ENCODE assay signal across 20 cellular contexts in genomic region chr12:94245984-94246383, GRCh38.
A peak's percentile ranks its signal among the peaks of the same experiment; 100 is the strongest.
DNase-seq lines count a peak whose midpoint lies in the region; ATAC-seq and TF ChIP-seq lines count a peak whose summit lies in the region.
"Had no signal": no experiment of that assay in that cellular context is flagged by ENCODE, and none has a peak within 500 bp of the region (broad histone marks: within the 10 kb centered on the region; RNA-seq: fewer than 3 reads in every experiment).

No MANE protein-coding gene starts in this region.

- H3K9me3 Mint-ChIP-seq in WTC11 (no peaks in the 10 kb centered on the region), memory B cell (no peaks in the 10 kb centered on the region)
- H3K9me3 Mint-ChIP-seq: activated T-cell treated with anti-CD3 and anti-CD28 coated beads, Interleukin-2, amount 50 U/mL, for 24 hours; nephron progenitor cell had no signal

- no peaks in the 10 kb centered on the region for H3K36me3 ChIP-seq in BE2C
- H3K36me3 ChIP-seq: adrenal gland had no signal

- H3K4me1 ChIP-seq in BE2C: no peaks in the 10 kb centered on the region
- H3K4me1 ChIP-seq: adrenal gland, stomach had no signal

- H3K27me3 ChIP-seq in BE2C: no peaks in the 10 kb centered on the region
- H3K27me3 ChIP-seq: adrenal gland, stomach, upper lobe of right lung had no signal

- CTCF ChIA-PET in WTC11 (lab: Charles Lee): no interaction called here

- TF ChIP-seq CTCF in WTC11 (IDR thresholded peaks at IDR 0.05) (no peak), BE2C (IDR thresholded peaks at IDR 0.05; ENCODE audit: low read depth, low read length) (no peak)

- ATAC-seq in WTC11: peak; percentile 43; the same call in 1 of the 2 replicates
- ATAC-seq in memory B cell (ENCODE audit: low read depth): no peak
- ATAC-seq in GM19467 (IDR thresholded peaks at IDR 0.05; ENCODE audit: unreplicated experiment): no peak
- ATAC-seq: upper lobe of right lung had no signal

- H3K27ac Mint-ChIP-seq in WTC11 (no peak overlapping the region), memory B cell (peak overlapping the region; percentile 82)
- H3K27ac Mint-ChIP-seq: activated T-cell treated with anti-CD3 and anti-CD28 coated beads, Interleukin-2, amount 50 U/mL, for 24 hours; nephron progenitor cell had no signal

- DNase-seq in NCI-H1417 (lab: John Stamatoyannopoulos, UW): peak in 2 of 3 experiments; percentile 5 to 44
- DNase-seq in NCI-H1417 treated with DMSO at 0.1 percent for 48 hours (lab: John Stamatoyannopoulos, UW): no peak
- DNase-seq in DMS79 (lab: John Stamatoyannopoulos, UW): peak; percentile 38
- no peak for DNase-seq in WTC11 (ENCODE audit: low spot score)
- no peak for DNase-seq in memory B cell (ENCODE audit: low spot score in 2 of 2)
- no peak for DNase-seq in activated CD4-positive, CD25-positive, alpha-beta regulatory T cell (lab: John Stamatoyannopoulos, UW)
- DNase-seq in BE2C: no peak
- DNase-seq: 8988T; activated CD4-positive, alpha-beta T cell treated with anti-CD3 and anti-CD28 coated beads for 4 hours; activated T-cell treated with anti-CD3 and anti-CD28 coated beads, Interleukin-2, amount 50 U/mL, for 24 hours; adrenal gland; hippocampal formation; kidney; mesenchymal stem cell; NCI-H1436; nephron progenitor cell; SHP77; stomach; upper lobe of right lung had no signal

- H3K4me1 Mint-ChIP-seq in WTC11: peaks cover 16% of the 10 kb centered on the region
- peaks cover 30% of the 10 kb centered on the region for H3K4me1 Mint-ChIP-seq in memory B cell

- no peaks in the 10 kb centered on the region for H3K9me3 ChIP-seq in BE2C
- H3K9me3 ChIP-seq: adrenal gland, stomach, upper lobe of right lung had no signal

- no peaks in the 10 kb centered on the region for H3K27me3 Mint-ChIP-seq in WTC11 (ENCODE audit: low read depth)
- no peaks in the 10 kb centered on the region for H3K27me3 Mint-ChIP-seq in memory B cell
- H3K27me3 Mint-ChIP-seq: activated T-cell treated with anti-CD3 and anti-CD28 coated beads, Interleukin-2, amount 50 U/mL, for 24 hours had no signal

- H3K4me3 Mint-ChIP-seq in WTC11: no peak overlapping the region
- no peak overlapping the region for H3K4me3 Mint-ChIP-seq in memory B cell
- H3K4me3 Mint-ChIP-seq: activated T-cell treated with anti-CD3 and anti-CD28 coated beads, Interleukin-2, amount 50 U/mL, for 24 hours; nephron progenitor cell had no signal

- no peak overlapping the region for H3K4me3 ChIP-seq in BE2C (ENCODE audit: low read depth, low read length)
- H3K4me3 ChIP-seq: adrenal gland, stomach, upper lobe of right lung had no signal

- POLR2A ChIA-PET in WTC11 (lab: Charles Lee): no interaction called here

- H3K36me3 Mint-ChIP-seq in WTC11 (no peaks in the 10 kb centered on the region), memory B cell (peaks cover 28% of the 10 kb centered on the region)

TF ChIP-seq in WTC11, 78 proteins besides CTCF, POLR2A, EP300 and RAD21:
- TF ChIP-seq JUN (CRISPR knock-in tag; IDR thresholded peaks at IDR 0.05) (no peak), JAZF1 (CRISPR knock-in tag; IDR thresholded peaks at IDR 0.05) (no peak), ESRRA (CRISPR knock-in tag; IDR thresholded peaks at IDR 0.05; ENCODE audit: borderline replicate concordance) (no peak), NFATC4 (CRISPR knock-in tag; IDR thresholded peaks at IDR 0.05) (no peak), TEAD4 (CRISPR knock-in tag; IDR thresholded peaks at IDR 0.05) (no peak), ZNF138 (CRISPR knock-in tag; conservative IDR thresholded peaks at IDR 0.05) (no peak), RORB (CRISPR knock-in tag; IDR thresholded peaks at IDR 0.05) (no peak), ZNF121 (CRISPR knock-in tag; IDR thresholded peaks at IDR 0.05) (no peak), NR3C1 (CRISPR knock-in tag; conservative IDR thresholded peaks at IDR 0.05; ENCODE audit: low read depth) (no peak), FOXK1 (CRISPR knock-in tag; IDR thresholded peaks at IDR 0.05) (no peak), MAX (CRISPR knock-in tag; IDR thresholded peaks at IDR 0.05) (no peak), ZNF263 (CRISPR knock-in tag; IDR thresholded peaks at IDR 0.05; ENCODE audit: low read depth) (no peak)
- TF ChIP-seq, protein P1, sequence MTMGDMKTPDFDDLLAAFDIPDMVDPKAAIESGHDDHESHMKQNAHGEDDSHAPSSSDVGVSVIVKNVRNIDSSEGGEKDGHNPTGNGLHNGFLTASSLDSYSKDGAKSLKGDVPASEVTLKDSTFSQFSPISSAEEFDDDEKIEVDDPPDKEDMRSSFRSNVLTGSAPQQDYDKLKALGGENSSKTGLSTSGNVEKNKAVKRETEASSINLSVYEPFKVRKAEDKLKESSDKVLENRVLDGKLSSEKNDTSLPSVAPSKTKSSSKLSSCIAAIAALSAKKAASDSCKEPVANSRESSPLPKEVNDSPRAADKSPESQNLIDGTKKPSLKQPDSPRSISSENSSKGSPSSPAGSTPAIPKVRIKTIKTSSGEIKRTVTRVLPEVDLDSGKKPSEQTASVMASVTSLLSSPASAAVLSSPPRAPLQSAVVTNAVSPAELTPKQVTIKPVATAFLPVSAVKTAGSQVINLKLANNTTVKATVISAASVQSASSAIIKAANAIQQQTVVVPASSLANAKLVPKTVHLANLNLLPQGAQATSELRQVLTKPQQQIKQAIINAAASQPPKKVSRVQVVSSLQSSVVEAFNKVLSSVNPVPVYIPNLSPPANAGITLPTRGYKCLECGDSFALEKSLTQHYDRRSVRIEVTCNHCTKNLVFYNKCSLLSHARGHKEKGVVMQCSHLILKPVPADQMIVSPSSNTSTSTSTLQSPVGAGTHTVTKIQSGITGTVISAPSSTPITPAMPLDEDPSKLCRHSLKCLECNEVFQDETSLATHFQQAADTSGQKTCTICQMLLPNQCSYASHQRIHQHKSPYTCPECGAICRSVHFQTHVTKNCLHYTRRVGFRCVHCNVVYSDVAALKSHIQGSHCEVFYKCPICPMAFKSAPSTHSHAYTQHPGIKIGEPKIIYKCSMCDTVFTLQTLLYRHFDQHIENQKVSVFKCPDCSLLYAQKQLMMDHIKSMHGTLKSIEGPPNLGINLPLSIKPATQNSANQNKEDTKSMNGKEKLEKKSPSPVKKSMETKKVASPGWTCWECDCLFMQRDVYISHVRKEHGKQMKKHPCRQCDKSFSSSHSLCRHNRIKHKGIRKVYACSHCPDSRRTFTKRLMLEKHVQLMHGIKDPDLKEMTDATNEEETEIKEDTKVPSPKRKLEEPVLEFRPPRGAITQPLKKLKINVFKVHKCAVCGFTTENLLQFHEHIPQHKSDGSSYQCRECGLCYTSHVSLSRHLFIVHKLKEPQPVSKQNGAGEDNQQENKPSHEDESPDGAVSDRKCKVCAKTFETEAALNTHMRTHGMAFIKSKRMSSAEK (CRISPR knock-in tag; IDR thresholded peaks at IDR 0.05; ENCODE audit: borderline replicate concordance): no peak
- TF ChIP-seq, protein P2, sequence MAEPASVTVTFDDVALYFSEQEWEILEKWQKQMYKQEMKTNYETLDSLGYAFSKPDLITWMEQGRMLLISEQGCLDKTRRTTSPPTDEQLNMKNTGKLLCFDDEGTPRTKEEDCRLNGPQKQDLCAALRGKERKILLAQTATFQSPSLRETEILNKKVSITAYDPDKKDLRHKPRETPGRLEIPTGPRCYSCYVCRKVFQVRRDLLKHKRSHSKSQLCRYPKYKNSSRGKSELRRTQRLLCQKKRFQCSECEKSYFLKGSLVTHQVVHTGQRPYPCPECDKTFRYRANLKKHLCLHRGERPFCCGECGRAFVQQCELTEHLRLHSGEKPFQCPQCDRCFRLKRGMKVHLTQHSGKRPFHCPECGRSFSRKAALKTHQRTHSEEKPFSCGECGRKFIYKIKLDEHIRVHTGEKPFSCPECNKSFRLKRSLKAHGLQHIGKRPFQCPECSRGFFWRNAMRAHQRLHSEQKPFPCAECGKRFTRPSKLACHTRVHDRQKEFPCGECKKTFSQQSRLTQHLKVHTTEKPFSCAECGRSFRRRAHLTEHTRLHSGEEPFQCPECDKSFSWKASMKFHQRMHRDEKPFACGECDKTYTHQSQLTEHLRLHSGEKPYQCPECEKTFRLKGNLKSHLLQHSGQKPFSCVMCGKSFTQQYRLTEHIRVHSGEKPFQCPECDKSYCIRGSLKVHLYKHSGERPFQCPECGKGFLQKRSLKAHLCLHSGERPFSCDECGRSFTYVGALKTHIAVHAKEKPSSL (CRISPR knock-in tag; conservative IDR thresholded peaks at IDR 0.05): no peak
- TF ChIP-seq, protein P3, sequence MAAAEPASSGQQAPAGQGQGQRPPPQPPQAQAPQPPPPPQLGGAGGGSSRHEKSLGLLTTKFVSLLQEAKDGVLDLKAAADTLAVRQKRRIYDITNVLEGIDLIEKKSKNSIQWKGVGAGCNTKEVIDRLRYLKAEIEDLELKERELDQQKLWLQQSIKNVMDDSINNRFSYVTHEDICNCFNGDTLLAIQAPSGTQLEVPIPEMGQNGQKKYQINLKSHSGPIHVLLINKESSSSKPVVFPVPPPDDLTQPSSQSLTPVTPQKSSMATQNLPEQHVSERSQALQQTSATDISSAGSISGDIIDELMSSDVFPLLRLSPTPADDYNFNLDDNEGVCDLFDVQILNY (CRISPR knock-in tag; IDR thresholded peaks at IDR 0.05): no peak

Comparison
In these comparisons a context has a peak if more than half of its experiments do, and no peak if none do; other contexts are left out.
1. DNase-seq: peak in NCI-H1417 (2 of 3) and DMS79 (single experiment); none in NCI-H1417 treated with DMSO at 0.1 percent for 48 hours (single experiment), WTC11 (single experiment), memory B cell (0 of 2), activated CD4-positive, CD25-positive, alpha-beta regulatory T cell (0 of 4) and BE2C (single experiment).